ENCODE assay signal across 1 cellular context in genomic region chr6:30066577-30067459, GRCh38.
TF ChIP-seq lines count a peak whose summit lies in the region.

Gene PPP1R11 (plus strand): TSS chr6:30067198. CDS start chr6:30067411, 213 bp downstream.

TF ChIP-seq in K562, 482 proteins besides CTCF, POLR2A, EP300 and RAD21 (continued from another document and continues in another):
- TF ChIP-seq MGA (IDR thresholded peaks at IDR 0.05), result peak; percentile 83
- TF ChIP-seq HDAC8 (tag; IDR thresholded peaks at IDR 0.05), result no peak
- no peak; the same call in 1 of the 2 replicates for TF ChIP-seq STAT6 (CRISPR knock-in tag; IDR thresholded peaks at IDR 0.05)
- TF ChIP-seq MXI1 (IDR thresholded peaks at IDR 0.05; ENCODE audit: low read depth, low read length), result peak; percentile 80
- peak; percentile 88 for TF ChIP-seq GMEB1 (CRISPR knock-in tag; IDR thresholded peaks at IDR 0.05)
- TF ChIP-seq HDAC6 (IDR thresholded peaks at IDR 0.05; ENCODE audit: low read depth, low read length), result peak; percentile 54; the same call in 1 of the 2 replicates
- no peak for TF ChIP-seq SMARCA5 (IDR thresholded peaks at IDR 0.05)
- peak; percentile 76 for TF ChIP-seq SIN3B (IDR thresholded peaks at IDR 0.05; ENCODE audit: low read depth)
- no peak for TF ChIP-seq USF2 (CRISPR knock-in tag; IDR thresholded peaks at IDR 0.05)
- peak; percentile 50 for TF ChIP-seq ZNF707 (CRISPR knock-in tag; conservative IDR thresholded peaks at IDR 0.05)
- TF ChIP-seq ZBTB11 (CRISPR knock-in tag; IDR thresholded peaks at IDR 0.05), result peak; percentile 92 to 99 (median 97); a peak in 5 of 6 replicates
- TF ChIP-seq ZNF551 (CRISPR knock-in tag; IDR thresholded peaks at IDR 0.05), result no peak
- no peak for TF ChIP-seq ZNF780A (CRISPR knock-in tag; IDR thresholded peaks at IDR 0.05)
- peak; percentile 18; the same call in 1 of the 2 replicates for TF ChIP-seq TRIM28 (IDR thresholded peaks at IDR 0.05)
- 0 out of 2 replicates have a peak, but pooled peaks have one; percentile 30 for TF ChIP-seq ZNF592 (IDR thresholded peaks at IDR 0.05)
- TF ChIP-seq PCBP1 (IDR thresholded peaks at IDR 0.05; ENCODE audit: low read depth, low read length, poor library complexity, severe bottlenecking), result no peak
- no peak for TF ChIP-seq PRPF4 (IDR thresholded peaks at IDR 0.05; ENCODE audit: insufficient read depth, low read depth, low read length, poor library complexity, severe bottlenecking)
- TF ChIP-seq HSF4 (CRISPR knock-in tag; IDR thresholded peaks at IDR 0.05; ENCODE audit: borderline replicate concordance), result no peak
- no peak for TF ChIP-seq RBM25 (IDR thresholded peaks at IDR 0.05; ENCODE audit: low read depth, low read length, severe bottlenecking)
- TF ChIP-seq ZNF639 (CRISPR knock-in tag; conservative IDR thresholded peaks at IDR 0.05 in 1 of 2, IDR thresholded peaks at IDR 0.05 in 1 of 2), result peak in 1 of 2 experiments; percentile 57; a peak in 2 of 4 replicates
- peak; percentile 98 for TF ChIP-seq NRF1 (conservative IDR thresholded peaks at IDR 0.05 in 1 of 2, IDR thresholded peaks at IDR 0.05 in 1 of 2)
- TF ChIP-seq PHB (CRISPR knock-in tag; IDR thresholded peaks at IDR 0.05), result no peak
